22 cellular contexts compared by ENCODE assay signal in the genomic region with DNA sequence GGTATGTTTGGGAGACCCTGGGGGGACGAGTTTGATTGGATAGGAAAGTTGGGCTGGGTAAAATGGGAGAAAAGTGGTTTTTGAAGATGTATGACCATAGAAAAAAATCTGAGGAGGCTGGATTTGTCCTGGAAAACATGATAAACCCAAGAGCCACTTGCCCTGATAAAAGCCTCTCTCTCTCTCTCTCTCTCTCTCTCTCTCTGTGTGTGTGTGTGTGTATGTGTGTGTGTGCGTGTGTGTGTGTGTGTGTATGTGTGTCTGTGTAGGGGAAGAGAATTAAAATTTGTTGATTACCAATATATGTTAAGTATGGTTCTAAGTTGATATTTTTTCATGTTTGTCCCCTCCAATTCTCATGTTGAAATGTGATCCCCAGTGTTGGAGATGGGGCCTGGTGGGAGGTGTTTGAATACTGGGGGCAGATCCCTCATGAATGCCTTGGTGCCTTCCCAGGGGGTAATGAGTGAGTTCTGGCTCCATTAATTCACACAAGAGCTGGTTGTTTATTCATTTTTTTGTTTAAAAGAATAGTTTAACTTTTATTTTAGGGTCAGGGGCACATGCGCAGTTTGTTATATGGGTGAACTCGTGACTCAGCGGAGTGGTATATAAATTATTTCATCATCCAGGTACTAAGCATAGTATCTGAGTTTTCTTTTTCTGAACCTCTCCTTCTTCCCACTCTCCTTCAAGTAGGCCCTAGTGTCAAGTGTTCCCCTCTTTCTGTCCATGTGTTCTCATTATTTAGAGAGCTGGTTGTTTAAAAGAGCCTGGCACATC.
"Had no signal": no experiment of that assay in that cellular context is flagged by ENCODE, and none has a peak within 500 bp of the region (broad histone marks: within the 10 kb centered on the region; RNA-seq: fewer than 3 reads in every experiment).

No MANE protein-coding gene starts in this region.

- H3K27me3 Mint-ChIP-seq: activated CD4-positive, alpha-beta memory T cell treated with anti-CD3 and anti-CD28 coated beads, Interleukin-2, amount 10 ng/mL, durations not matched to agents 7 days and 5 days; activated naive CD4-positive, alpha-beta T cell treated with anti-CD3 and anti-CD28 coated beads, Interleukin-2, amount 10 ng/mL, durations not matched to agents 7 days and 5 days; naive thymus-derived CD8-positive, alpha-beta T cell; progenitor cell of endocrine pancreas had no signal

- H3K9me3 ChIP-seq: gastrocnemius medialis, heart left ventricle, lower lobe of right lung, thoracic aorta, upper lobe of left lung had no signal

- FAIRE-seq: colon, endothelial cell of umbilical vein had no signal

- H3K4me1 Mint-ChIP-seq: activated CD4-positive, alpha-beta memory T cell treated with anti-CD3 and anti-CD28 coated beads, Interleukin-2, amount 10 ng/mL, durations not matched to agents 7 days and 5 days; activated naive CD4-positive, alpha-beta T cell treated with anti-CD3 and anti-CD28 coated beads, Interleukin-2, amount 10 ng/mL, durations not matched to agents 7 days and 5 days; naive thymus-derived CD8-positive, alpha-beta T cell had no signal

- H3K36me3 Mint-ChIP-seq: activated naive CD4-positive, alpha-beta T cell treated with anti-CD3 and anti-CD28 coated beads, Interleukin-2, amount 10 ng/mL, durations not matched to agents 7 days and 5 days; naive thymus-derived CD8-positive, alpha-beta T cell; neural progenitor cell had no signal

- H3K9ac ChIP-seq: neural progenitor cell had no signal

- H2AFZ ChIP-seq: neural progenitor cell had no signal

- H3K4me3 ChIP-seq: cardiac muscle cell, gastrocnemius medialis, heart left ventricle, lower lobe of right lung, neural progenitor cell, thoracic aorta, upper lobe of left lung had no signal

- H3K4me3 Mint-ChIP-seq: activated CD4-positive, alpha-beta memory T cell treated with anti-CD3 and anti-CD28 coated beads, Interleukin-2, amount 10 ng/mL, durations not matched to agents 7 days and 5 days; activated naive CD4-positive, alpha-beta T cell treated with anti-CD3 and anti-CD28 coated beads, Interleukin-2, amount 10 ng/mL, durations not matched to agents 7 days and 5 days; naive thymus-derived CD8-positive, alpha-beta T cell; neural progenitor cell had no signal

- H3K27ac ChIP-seq: cardiac muscle cell, gastrocnemius medialis, heart left ventricle, lower lobe of right lung, neural progenitor cell, thoracic aorta, upper lobe of left lung had no signal

- H3K27ac Mint-ChIP-seq: activated CD4-positive, alpha-beta memory T cell treated with anti-CD3 and anti-CD28 coated beads, Interleukin-2, amount 10 ng/mL, durations not matched to agents 7 days and 5 days; activated naive CD4-positive, alpha-beta T cell treated with anti-CD3 and anti-CD28 coated beads, Interleukin-2, amount 10 ng/mL, durations not matched to agents 7 days and 5 days; naive thymus-derived CD8-positive, alpha-beta T cell; neural progenitor cell; progenitor cell of endocrine pancreas had no signal

- H3K27me3 ChIP-seq: cardiac muscle cell, gastrocnemius medialis, heart left ventricle, neural progenitor cell, upper lobe of left lung had no signal

- H3K4me1 ChIP-seq: gastrocnemius medialis, heart left ventricle, lower lobe of right lung, neural progenitor cell, upper lobe of left lung had no signal

- H3K4me2 ChIP-seq: neural progenitor cell had no signal

- ATAC-seq: esophagus mucosa; gastrocnemius medialis; heart left ventricle; left lobe of liver; lower lobe of right lung; naive thymus-derived CD8-positive, alpha-beta T cell had no signal

- DNase-seq: activated CD4-positive, alpha-beta memory T cell treated with anti-CD3 and anti-CD28 coated beads, Interleukin-2, amount 10 ng/mL, durations not matched to agents 7 days and 5 days; activated CD4-positive, alpha-beta T cell treated with anti-CD3 and anti-CD28 coated beads for 48 hours; activated effector memory CD4-positive, alpha-beta T cell treated with anti-CD3 and anti-CD28 coated beads, Interleukin-2, amount 50 U/mL, for 16 hours; activated naive CD4-positive, alpha-beta T cell treated with anti-CD3 and anti-CD28 coated beads, Interleukin-2, amount 10 ng/mL, durations not matched to agents 7 days and 5 days; amygdala; effector memory CD4-positive, alpha-beta T cell; gastrocnemius medialis; heart left ventricle; lower lobe of right lung; naive thymus-derived CD8-positive, alpha-beta T cell; stimulated activated CD4-positive, alpha-beta T cell treated with anti-CD3 and anti-CD28 coated beads, Interleukin-2, amount 100 ng/mL, for 48 hours; stimulated activated CD8-positive, alpha-beta memory T cell treated with anti-CD3 and anti-CD28 coated beads, Interleukin-4, amount 100 ng/mL, for 48 hours; stimulated activated naive CD4-positive, alpha-beta T cell treated with Interleukin-2 at 50 U/mL for 16 hours; upper lobe of left lung had no signal

- H3K36me3 ChIP-seq: cardiac muscle cell, gastrocnemius medialis, heart left ventricle, lower lobe of right lung, neural progenitor cell, thoracic aorta, upper lobe of left lung had no signal
